In the genomic region with DNA sequence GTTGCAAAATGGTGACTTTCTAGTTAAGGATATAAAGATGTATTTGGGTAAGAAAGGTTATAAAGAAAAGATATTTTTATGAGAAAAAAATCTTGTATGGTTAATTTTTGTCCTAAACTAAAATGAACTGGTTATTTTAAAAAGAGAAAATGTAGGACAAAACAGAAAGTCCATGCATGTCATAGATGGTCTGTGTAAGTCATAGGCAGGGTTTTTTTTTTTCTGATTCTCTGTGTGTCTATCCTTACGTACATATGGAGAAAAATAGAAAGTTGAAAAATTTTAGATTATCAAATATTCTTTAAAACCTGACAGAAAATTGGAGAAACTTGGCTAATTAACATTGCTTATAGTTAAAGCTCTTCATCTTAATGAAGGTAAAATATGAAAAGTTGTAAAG, we compare ENCODE assay signal across 17 cellular contexts.
A peak's percentile ranks its signal among the peaks of the same experiment; 100 is the strongest.
DNase-seq lines count a peak whose midpoint lies in the region; ATAC-seq and TF ChIP-seq lines count a peak whose summit lies in the region.
"Had no signal": no experiment of that assay in that cellular context is flagged by ENCODE, and none has a peak within 500 bp of the region (broad histone marks: within the 10 kb centered on the region; RNA-seq: fewer than 3 reads in every experiment).

No MANE protein-coding gene starts in this region.

- CTCF ChIA-PET in HCT116 (lab: Charles Lee) (no interaction called here), OCI-LY7 (lab: Charles Lee; ENCODE audit: unreplicated experiment) (no interaction called here)

- no peak for TF ChIP-seq RAD21 in HCT116 (IDR thresholded peaks at IDR 0.05; ENCODE audit: low read depth)

- no TSS peak for BruUV-seq in HCT116 (replicated peaks; lab: Mats Ljungman, UMichigan)
- no TSS peak for BruUV-seq in OCI-LY7 (replicated peaks; lab: Mats Ljungman, UMichigan)

- TF ChIP-seq CTCF in HCT116 (IDR thresholded peaks at IDR 0.05 in 2 of 3, conservative IDR thresholded peaks at IDR 0.05 in 1 of 3; ENCODE audit: borderline replicate concordance in 1 of 3, insufficient read depth in 1 of 3, low read depth in 2 of 3, low read length in 2 of 3) (no peak), OCI-LY7 (conservative IDR thresholded peaks at IDR 0.05; ENCODE audit: low read length) (no peak)

- no peak overlapping the region for H3K9ac ChIP-seq in HCT116 (ENCODE audit: low read length)

- no peaks in the 10 kb centered on the region for H3K4me1 ChIP-seq in HCT116 (ENCODE audit: control insufficient read depth in 1 of 2, insufficient read depth in 2 of 2, low read length in 2 of 2)
- H3K4me1 ChIP-seq in OCI-LY7 (ENCODE audit: insufficient read depth, low read length, poor library complexity, severe bottlenecking) = no peaks in the 10 kb centered on the region
- H3K4me1 ChIP-seq: SJSA1 had no signal

- intact Hi-C loops in HCT116 (cut with micrococcal nuclease) (no loop called here), OCI-LY7 (cut with micrococcal nuclease; ENCODE audit: unreplicated experiment) (no loop called here)

- H3K27ac ChIP-seq in HCT116 (ENCODE audit: low read depth, low read length) (no peak overlapping the region), OCI-LY7 (ENCODE audit: low read depth, low read length, poor library complexity, severe bottlenecking) (no peak overlapping the region)
- H3K27ac ChIP-seq: SJSA1 had no signal

- POLR2A ChIA-PET in HCT116 (lab: Charles Lee) = no interaction called here
- POLR2A ChIA-PET in OCI-LY7 (lab: Charles Lee) = no interaction called here

- no peak for TF ChIP-seq POLR2A in HCT116 (IDR thresholded peaks at IDR 0.05; ENCODE audit: borderline replicate concordance, extremely low read depth, insufficient read depth, insufficient read length)

- no peak overlapping the region for H3K4me2 ChIP-seq in HCT116 (ENCODE audit: low read length)
- no peak overlapping the region for H3K4me2 ChIP-seq in OCI-LY7 (ENCODE audit: low read length)

- H3K9me2 ChIP-seq in HCT116 (ENCODE audit: insufficient read depth) = no peaks in the 10 kb centered on the region
- H3K9me2 ChIP-seq in OCI-LY7 (ENCODE audit: insufficient read depth, low read length) = no peaks in the 10 kb centered on the region

- ATAC-seq in HCT116 (no peak), HG02885 (IDR thresholded peaks at IDR 0.05; ENCODE audit: poor library complexity, unreplicated experiment) (no peak)
- ATAC-seq: Right ventricle myocardium inferior had no signal

- H3K36me3 ChIP-seq in HCT116 (ENCODE audit: control insufficient read depth in 1 of 2, insufficient read depth in 2 of 2, low read length in 2 of 2) (no peaks in the 10 kb centered on the region), OCI-LY7 (ENCODE audit: insufficient read depth, low read length) (no peaks in the 10 kb centered on the region)
- H3K36me3 ChIP-seq: SJSA1 had no signal

- H3K79me2 ChIP-seq in HCT116 (ENCODE audit: insufficient read depth, low read length) = no peaks in the 10 kb centered on the region
- H3K79me2 ChIP-seq in OCI-LY7 (ENCODE audit: insufficient read depth, low read depth, low read length) = no peaks in the 10 kb centered on the region

- DNase-seq in NCI-H1694 (lab: John Stamatoyannopoulos, UW) = peak; percentile 3
- DNase-seq in NCI-H1694 treated with DMSO at 0.1 percent for 48 hours (lab: John Stamatoyannopoulos, UW) = no peak
- no peak for DNase-seq in HCT116 (ENCODE audit: low read depth, low spot score)
- peak; percentile 21 for DNase-seq in OCI-LY7 (ENCODE audit: low spot score)
- DNase-seq in left kidney (ENCODE audit: low read depth, low spot score) = peak; percentile 6
- no peak for DNase-seq in activated CD4-positive, alpha-beta T cell treated with anti-CD3 and anti-CD28 coated beads, Interleukin-2, amount 50 U/mL, for 1 hour
- DNase-seq in SK-N-DZ (ENCODE audit: low spot score) = no peak
- DNase-seq: DND-41, GOT3, MV-4-11, NCI-H187 treated with DMSO at 0.1 percent for 48 hours, NCI-H226, NCI-H510A treated with DMSO at 0.1 percent for 48 hours, NCI-H748 treated with DMSO at 0.1 percent for 48 hours had no signal

- RAD21 ChIA-PET in HCT116 (lab: Charles Lee; ENCODE audit: low non-redundant PET in 1 of 2, low total read pairs in 2 of 2, uncharacterized antibody in 2 of 2, unreplicated experiment in 2 of 2) = no interaction called here

- H3K27me3 ChIP-seq in HCT116 (ENCODE audit: insufficient read depth, low read length) = no peaks in the 10 kb centered on the region
- H3K27me3 ChIP-seq: SJSA1 had no signal

- H2AFZ ChIP-seq in HCT116 (ENCODE audit: low read depth, low read length, poor library complexity, severe bottlenecking) (no peak overlapping the region), OCI-LY7 (ENCODE audit: low read length) (no peak overlapping the region)

- no peaks in the 10 kb centered on the region for H4K20me1 ChIP-seq in HCT116 (ENCODE audit: insufficient read depth)
- H4K20me1 ChIP-seq in OCI-LY7 (ENCODE audit: insufficient read depth, low read length) = no peaks in the 10 kb centered on the region

- H3K9me3 ChIP-seq in HCT116 (ENCODE audit: control insufficient read depth in 1 of 2, insufficient read depth in 1 of 2, low read depth in 1 of 2, low read length in 2 of 2) (peaks cover 0 to 3% of the 10 kb centered on the region in 2 experiments; a peak in 2 of 4 replicates), OCI-LY7 (ENCODE audit: low read length) (peaks cover 12% of the 10 kb centered on the region; the same call in 1 of the 2 replicates)
- H3K9me3 ChIP-seq: SJSA1 had no signal

- H3K4me3 ChIP-seq in HCT116 (replicated peaks in 1 of 2; ENCODE audit: low read depth in 1 of 2, low read length in 2 of 2) = no peak overlapping the region
- no peak overlapping the region for H3K4me3 ChIP-seq in OCI-LY7 (ENCODE audit: low read depth, low read length, poor library complexity, severe bottlenecking)
- H3K4me3 ChIP-seq: SJSA1 had no signal

TF ChIP-seq in HCT116, 20 proteins besides CTCF, POLR2A, EP300 and RAD21:
- peak; percentile 40; the same call in 1 of the 2 replicates for TF ChIP-seq CBX3 (IDR thresholded peaks at IDR 0.05; ENCODE audit: low read depth)
- no peak for TF ChIP-seq EZH2 (IDR thresholded peaks at IDR 0.05)

Comparison
In these comparisons a context has a peak if more than half of its experiments do, and no peak if none do; other contexts are left out.
1. DNase-seq: peak in NCI-H1694 (single experiment), OCI-LY7 (single experiment) and left kidney (single experiment); none in NCI-H1694 treated with DMSO at 0.1 percent for 48 hours (single experiment), HCT116 (single experiment), activated CD4-positive, alpha-beta T cell treated with anti-CD3 and anti-CD28 coated beads, Interleukin-2, amount 50 U/mL, for 1 hour (single experiment) and SK-N-DZ (single experiment).